In genomic region chr2:202362141-202362540, GRCh38 we compare ENCODE assay signal across 7 cellular contexts. TPM values are rescaled to one million over a fixed set of nuclear protein-coding genes. Genes with fewer than 3 reads are reported as not detected.
DNase-seq lines count a peak whose midpoint lies in the region; ATAC-seq and TF ChIP-seq lines count a peak whose summit lies in the region.
"Not testable (repeated sequence)": the region's sequence is repeated elsewhere in the genome, so short reads cannot be mapped to it uniquely, and the experiment has no call there.

No MANE protein-coding gene starts in this region.

- not testable (repeated sequence) for H3K23ac ChIP-seq in trophoblast cell (ENCODE audit: low read length)

- TF ChIP-seq CTCF in GM23338 (conservative IDR thresholded peaks at IDR 0.05; ENCODE audit: low read depth in 2 of 2); epithelial cell of esophagus (IDR thresholded peaks at IDR 0.05; ENCODE audit: insufficient read depth, low read depth, low read length, missing control alignments): not testable (repeated sequence)

- H3K9me3 ChIP-seq in trophoblast cell (ENCODE audit: insufficient read depth, low read depth, low read length): not testable (repeated sequence)

- H2BK5ac ChIP-seq in trophoblast cell (ENCODE audit: low read depth, low read length, poor library complexity): peak overlapping the region; percentile 99

- H3K9me2 ChIP-seq in GM23338 (ENCODE audit: insufficient read depth): not testable (repeated sequence)

- not testable (repeated sequence) for TF ChIP-seq RAD21 in Ishikawa (IDR thresholded peaks at IDR 0.05; ENCODE audit: low read depth)

- H3K27me3 Mint-ChIP-seq in GM23338 (ENCODE audit: insufficient read depth, low read depth, poor library complexity); activated T-helper 1 cell treated with anti-CD3 and anti-CD28 coated beads, Interleukin-12 subunit alpha, Interleukin-12 subunit beta, Interleukin-2, Interleukin-4 antibody, amounts not matched to agents 30 ng/mL and 10 ng/mL and 1 ng/mL, durations not matched to agents 14 hours and 24 hours and 36 hours (ENCODE audit: insufficient read depth): not testable (repeated sequence)

- H3K36me3 Mint-ChIP-seq in GM23338 (ENCODE audit: low read depth); activated T-helper 1 cell treated with anti-CD3 and anti-CD28 coated beads, Interleukin-12 subunit alpha, Interleukin-12 subunit beta, Interleukin-2, Interleukin-4 antibody, amounts not matched to agents 30 ng/mL and 10 ng/mL and 1 ng/mL, durations not matched to agents 14 hours and 24 hours and 36 hours (ENCODE audit: low read depth): not testable (repeated sequence)

- peak overlapping the region; percentile 98 for H4K91ac ChIP-seq in trophoblast cell (ENCODE audit: low read depth, low read length)

- H3K27me3 ChIP-seq in GM23338 (ENCODE audit: insufficient read depth); trophoblast cell (ENCODE audit: insufficient read depth, low read length): not testable (repeated sequence)

- H3K79me2 ChIP-seq in GM23338 (replicated peaks; ENCODE audit: insufficient read depth); trophoblast cell (ENCODE audit: control insufficient read depth, insufficient read depth, low read length, poor library complexity): not testable (repeated sequence)

- DNase-seq in A172 (ENCODE audit: low spot score) (peak; percentile 13), epithelial cell of esophagus (ENCODE audit: low read depth) (peak; percentile 50), left lobe of liver (ENCODE audit: low spot score) (peak; percentile 11), trophoblast cell (peak; percentile 83 to 88)
- not testable (repeated sequence) for DNase-seq in GM23338 (ENCODE audit: low spot score); activated T-helper 1 cell treated with anti-CD3 and anti-CD28 coated beads, Interleukin-12 subunit alpha, Interleukin-12 subunit beta, Interleukin-2, Interleukin-4 antibody, amounts not matched to agents 30 ng/mL and 10 ng/mL and 1 ng/mL, durations not matched to agents 14 hours and 24 hours and 36 hours (ENCODE audit: low spot score)

- H2BK12ac ChIP-seq in trophoblast cell (ENCODE audit: low read length): peak overlapping the region; percentile 99

- H3K9me3 Mint-ChIP-seq in GM23338; activated T-helper 1 cell treated with anti-CD3 and anti-CD28 coated beads, Interleukin-12 subunit alpha, Interleukin-12 subunit beta, Interleukin-2, Interleukin-4 antibody, amounts not matched to agents 30 ng/mL and 10 ng/mL and 1 ng/mL, durations not matched to agents 14 hours and 24 hours and 36 hours: not testable (repeated sequence)

- not testable (repeated sequence) for H3K9ac ChIP-seq in trophoblast cell (ENCODE audit: low read length)

- not testable (repeated sequence) for H3K4me3 Mint-ChIP-seq in GM23338; activated T-helper 1 cell treated with anti-CD3 and anti-CD28 coated beads, Interleukin-12 subunit alpha, Interleukin-12 subunit beta, Interleukin-2, Interleukin-4 antibody, amounts not matched to agents 30 ng/mL and 10 ng/mL and 1 ng/mL, durations not matched to agents 14 hours and 24 hours and 36 hours

- peaks cover 17% of the 10 kb centered on the region for H3K4me1 ChIP-seq in GM23338 (ENCODE audit: insufficient read depth)
- H3K4me1 ChIP-seq in trophoblast cell (ENCODE audit: control insufficient read depth in 1 of 2, insufficient read depth in 2 of 2, low read length in 2 of 2): peaks cover 14 to 15% of the 10 kb centered on the region in 2 experiments

- not testable (repeated sequence) for H3K27ac Mint-ChIP-seq in GM23338
- H3K27ac Mint-ChIP-seq in activated T-helper 1 cell treated with anti-CD3 and anti-CD28 coated beads, Interleukin-12 subunit alpha, Interleukin-12 subunit beta, Interleukin-2, Interleukin-4 antibody, amounts not matched to agents 30 ng/mL and 10 ng/mL and 1 ng/mL, durations not matched to agents 14 hours and 24 hours and 36 hours: peak overlapping the region; percentile 48

- not testable (repeated sequence) for H4K20me1 ChIP-seq in GM23338 (replicated peaks; ENCODE audit: insufficient read depth)

- peak overlapping the region; percentile 92 for H3K14ac ChIP-seq in trophoblast cell (ENCODE audit: low read length)

- H3K4ac ChIP-seq in trophoblast cell (ENCODE audit: low read depth, low read length): peak overlapping the region; percentile 71

- peak overlapping the region; percentile 84 for H3K18ac ChIP-seq in trophoblast cell (ENCODE audit: low read length)

- peak overlapping the region; percentile 85 for H4K12ac ChIP-seq in trophoblast cell (ENCODE audit: low read depth, low read length)

- not testable (repeated sequence) for H3K36me3 ChIP-seq in GM23338 (ENCODE audit: insufficient read depth); trophoblast cell (ENCODE audit: control insufficient read depth in 1 of 2, insufficient read depth in 2 of 2, low read length in 2 of 2)

- H3K79me1 ChIP-seq in trophoblast cell (ENCODE audit: low read length): peaks cover 25% of the 10 kb centered on the region

- ATAC-seq in GM23338, left lobe of liver: not testable (repeated sequence)

- peaks cover 16% of the 10 kb centered on the region for H3K4me1 Mint-ChIP-seq in GM23338
- not testable (repeated sequence) for H3K4me1 Mint-ChIP-seq in activated T-helper 1 cell treated with anti-CD3 and anti-CD28 coated beads, Interleukin-12 subunit alpha, Interleukin-12 subunit beta, Interleukin-2, Interleukin-4 antibody, amounts not matched to agents 30 ng/mL and 10 ng/mL and 1 ng/mL, durations not matched to agents 14 hours and 24 hours and 36 hours (ENCODE audit: low read depth)

- not testable (repeated sequence) for TF ChIP-seq EP300 in Ishikawa (IDR thresholded peaks at IDR 0.05; ENCODE audit: borderline replicate concordance)

- not testable (repeated sequence) for H3F3A ChIP-seq in GM23338 (replicated peaks; ENCODE audit: low read depth)

- WGBS in trophoblast cell (ENCODE audit: extremely low coverage, insufficient coverage, insufficient read length): no CpG with 5 or more reads among the region's 6 CpGs

- peak overlapping the region; percentile 99 for H2BK120ac ChIP-seq in trophoblast cell (ENCODE audit: insufficient read depth, low read length, poor library complexity)

- not testable (repeated sequence) for H3K4me3 ChIP-seq in GM23338; epithelial cell of esophagus (ENCODE audit: low read length); trophoblast cell (ENCODE audit: low read depth, low read length)

- H3K4me2 ChIP-seq in GM23338: peak overlapping the region; percentile 60; the same call in 1 of the 2 replicates
- H3K4me2 ChIP-seq in trophoblast cell (ENCODE audit: low read length): peak overlapping the region; percentile 40

- intact Hi-C loops in activated T-helper 1 cell treated with anti-CD3 and anti-CD28 coated beads, Interleukin-12 subunit alpha, Interleukin-12 subunit beta, Interleukin-2, Interleukin-4 antibody, amounts not matched to agents 30 ng/mL and 10 ng/mL and 1 ng/mL, durations not matched to agents 14 hours and 24 hours and 36 hours (cut with micrococcal nuclease): not testable (repeated sequence)

- peak overlapping the region; percentile 90 for H4K8ac ChIP-seq in trophoblast cell (ENCODE audit: low read depth, low read length)

- peak overlapping the region; percentile 91 for H2AK5ac ChIP-seq in trophoblast cell (ENCODE audit: low read length)

- H3K27ac ChIP-seq in GM23338 (ENCODE audit: low read depth): not testable (repeated sequence)
- H3K27ac ChIP-seq in trophoblast cell (ENCODE audit: low read depth, low read length): peak overlapping the region; percentile 91

- H2AFZ ChIP-seq in GM23338 (peak overlapping the region; percentile 45; the same call in 1 of the 2 replicates), trophoblast cell (ENCODE audit: insufficient read depth, low read length, poor library complexity) (peak overlapping the region; percentile 68)

TF ChIP-seq in Ishikawa, 13 proteins besides CTCF, POLR2A, EP300 and RAD21:
- TF ChIP-seq TCF12 (IDR thresholded peaks at IDR 0.05; ENCODE audit: low read depth) (0 out of 2 replicates have a peak, but pooled peaks have one; percentile 28), TEAD4 (IDR thresholded peaks at IDR 0.05) (peak; percentile 64)

RNA-seq across cellular contexts. Expression of gene BMPR2, which starts 14.0 kb away (rescaled TPM):
- total RNA-seq in A172 (2014; rRNA removed; shearing (Covaris generic)): 18.1 and 20.5 TPM in 2 replicates
- total RNA-seq in GM23338 (2014; rRNA removed; shearing (Covaris generic)): 14.2 and 21.6 TPM in 2 replicates
- 6.3 and 6.7 TPM in 2 replicates for polyA plus RNA-seq in GM23338 (2016; fragmentation: Nextera tagmentation; extraction: Ambion mirVana)
- 5.5 and 6.1 TPM in 2 replicates for total RNA-seq in activated T-helper 1 cell treated with anti-CD3 and anti-CD28 coated beads, Interleukin-12 subunit alpha, Interleukin-12 subunit beta, Interleukin-2, Interleukin-4 antibody, amounts not matched to agents 30 ng/mL and 10 ng/mL and 1 ng/mL, durations not matched to agents 14 hours and 24 hours and 36 hours
- 15.0 TPM for total RNA-seq in left lobe of liver
- polyA plus RNA-seq in trophoblast cell (2013): 49.8 and 50.0 TPM in 2 replicates
